ENCODE assay signal across 2 cellular contexts in genomic region chr3:170359178-170359704, GRCh38.
TF ChIP-seq lines count a peak whose summit lies in the region.

No MANE protein-coding gene starts in this region.

TF ChIP-seq in SK-N-SH, 30 proteins besides CTCF, POLR2A, EP300 and RAD21 (continued from another document):
- TF ChIP-seq, protein P1, sequence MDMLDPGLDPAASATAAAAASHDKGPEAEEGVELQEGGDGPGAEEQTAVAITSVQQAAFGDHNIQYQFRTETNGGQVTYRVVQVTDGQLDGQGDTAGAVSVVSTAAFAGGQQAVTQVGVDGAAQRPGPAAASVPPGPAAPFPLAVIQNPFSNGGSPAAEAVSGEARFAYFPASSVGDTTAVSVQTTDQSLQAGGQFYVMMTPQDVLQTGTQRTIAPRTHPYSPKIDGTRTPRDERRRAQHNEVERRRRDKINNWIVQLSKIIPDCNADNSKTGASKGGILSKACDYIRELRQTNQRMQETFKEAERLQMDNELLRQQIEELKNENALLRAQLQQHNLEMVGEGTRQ (IDR thresholded peaks at IDR 0.05; ENCODE audit: borderline replicate concordance, low read depth, low read length), result no peak
- TF ChIP-seq POLR2AphosphoS5 (IDR thresholded peaks at IDR 0.05; ENCODE audit: low read depth, low read length) (no peak), RXRA (IDR thresholded peaks at IDR 0.05; ENCODE audit: borderline replicate concordance, low read depth) (no peak), JUND (IDR thresholded peaks at IDR 0.05) (no peak), TCF12 (IDR thresholded peaks at IDR 0.05) (no peak), SMC3 (IDR thresholded peaks at IDR 0.05; ENCODE audit: low read depth, low read length) (no peak), EZH2phosphoT487 (IDR thresholded peaks at IDR 0.05; ENCODE audit: borderline replicate concordance, low read depth) (no peak), TEAD4 (IDR thresholded peaks at IDR 0.05; ENCODE audit: borderline replicate concordance, insufficient read depth) (no peak), ELF1 (IDR thresholded peaks at IDR 0.05) (no peak), MEF2A (IDR thresholded peaks at IDR 0.05; ENCODE audit: borderline replicate concordance, low read depth) (no peak)
- TF ChIP-seq, protein P2, sequence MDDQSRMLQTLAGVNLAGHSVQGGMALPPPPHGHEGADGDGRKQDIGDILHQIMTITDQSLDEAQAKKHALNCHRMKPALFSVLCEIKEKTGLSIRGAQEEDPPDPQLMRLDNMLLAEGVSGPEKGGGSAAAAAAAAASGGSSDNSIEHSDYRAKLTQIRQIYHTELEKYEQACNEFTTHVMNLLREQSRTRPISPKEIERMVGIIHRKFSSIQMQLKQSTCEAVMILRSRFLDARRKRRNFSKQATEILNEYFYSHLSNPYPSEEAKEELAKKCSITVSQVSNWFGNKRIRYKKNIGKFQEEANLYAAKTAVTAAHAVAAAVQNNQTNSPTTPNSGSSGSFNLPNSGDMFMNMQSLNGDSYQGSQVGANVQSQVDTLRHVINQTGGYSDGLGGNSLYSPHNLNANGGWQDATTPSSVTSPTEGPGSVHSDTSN (IDR thresholded peaks at IDR 0.05), result no peak
- TF ChIP-seq, protein P3, sequence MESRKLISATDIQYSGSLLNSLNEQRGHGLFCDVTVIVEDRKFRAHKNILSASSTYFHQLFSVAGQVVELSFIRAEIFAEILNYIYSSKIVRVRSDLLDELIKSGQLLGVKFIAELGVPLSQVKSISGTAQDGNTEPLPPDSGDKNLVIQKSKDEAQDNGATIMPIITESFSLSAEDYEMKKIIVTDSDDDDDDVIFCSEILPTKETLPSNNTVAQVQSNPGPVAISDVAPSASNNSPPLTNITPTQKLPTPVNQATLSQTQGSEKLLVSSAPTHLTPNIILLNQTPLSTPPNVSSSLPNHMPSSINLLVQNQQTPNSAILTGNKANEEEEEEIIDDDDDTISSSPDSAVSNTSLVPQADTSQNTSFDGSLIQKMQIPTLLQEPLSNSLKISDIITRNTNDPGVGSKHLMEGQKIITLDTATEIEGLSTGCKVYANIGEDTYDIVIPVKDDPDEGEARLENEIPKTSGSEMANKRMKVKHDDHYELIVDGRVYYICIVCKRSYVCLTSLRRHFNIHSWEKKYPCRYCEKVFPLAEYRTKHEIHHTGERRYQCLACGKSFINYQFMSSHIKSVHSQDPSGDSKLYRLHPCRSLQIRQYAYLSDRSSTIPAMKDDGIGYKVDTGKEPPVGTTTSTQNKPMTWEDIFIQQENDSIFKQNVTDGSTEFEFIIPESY (IDR thresholded peaks at IDR 0.05; ENCODE audit: borderline replicate concordance, low read depth), result no peak

TF ChIP-seq in SK-N-SH treated with all-trans-retinoic acid at 6 μM for 48 hours, 23 proteins besides CTCF, POLR2A, EP300 and RAD21 (continued from another document):
- no peak for TF ChIP-seq TSHZ2 (CRISPR knock-in tag; IDR thresholded peaks at IDR 0.05)
- no peak for TF ChIP-seq TCF4 (CRISPR knock-in tag; IDR thresholded peaks at IDR 0.05; ENCODE audit: borderline replicate concordance)
- no peak for TF ChIP-seq ISL1 (CRISPR knock-in tag; IDR thresholded peaks at IDR 0.05)
- no peak for TF ChIP-seq RARB (CRISPR knock-in tag; IDR thresholded peaks at IDR 0.05)
- TF ChIP-seq ZNF70 (CRISPR knock-in tag; IDR thresholded peaks at IDR 0.05), result no peak
